In genomic region chr11:21561589-21561988, GRCh38 we compare ENCODE assay signal across 2 cellular contexts.
TF ChIP-seq lines count a peak whose summit lies in the region.

No MANE protein-coding gene starts in this region.

TF ChIP-seq in SK-N-SH treated with all-trans-retinoic acid at 6 μM for 48 hours, 23 proteins besides CTCF, POLR2A, EP300 and RAD21:
- TF ChIP-seq PATZ1 (CRISPR knock-in tag; IDR thresholded peaks at IDR 0.05; ENCODE audit: borderline replicate concordance) (peak; percentile 41; the same call in 1 of the 2 replicates), OSR1 (CRISPR knock-in tag; IDR thresholded peaks at IDR 0.05) (no peak), ISL1 (CRISPR knock-in tag; IDR thresholded peaks at IDR 0.05) (peak; percentile 45; the same call in 1 of the 2 replicates)
TF ChIP-seq in SK-N-SH treated with all-trans-retinoic acid at 6 μM for 48 hours: peak in this region for 2.

TF ChIP-seq in SK-N-SH, 30 proteins besides CTCF, POLR2A, EP300 and RAD21:
- TF ChIP-seq USF1 (IDR thresholded peaks at IDR 0.05; ENCODE audit: borderline replicate concordance, low read depth) (no peak), NFIC (IDR thresholded peaks at IDR 0.05; ENCODE audit: borderline replicate concordance) (no peak), USF2 (IDR thresholded peaks at IDR 0.05; ENCODE audit: borderline replicate concordance, low read depth, low read length) (no peak), RFX5 (IDR thresholded peaks at IDR 0.05; ENCODE audit: low read length) (no peak), MEF2A (IDR thresholded peaks at IDR 0.05; ENCODE audit: borderline replicate concordance, low read depth) (no peak), SMC3 (IDR thresholded peaks at IDR 0.05; ENCODE audit: low read depth, low read length) (no peak), GABPA (IDR thresholded peaks at IDR 0.05; ENCODE audit: low read depth) (no peak), FOXJ3 (CRISPR knock-in tag; IDR thresholded peaks at IDR 0.05) (no peak)
